9 cellular contexts compared by ENCODE assay signal in the genomic region with DNA sequence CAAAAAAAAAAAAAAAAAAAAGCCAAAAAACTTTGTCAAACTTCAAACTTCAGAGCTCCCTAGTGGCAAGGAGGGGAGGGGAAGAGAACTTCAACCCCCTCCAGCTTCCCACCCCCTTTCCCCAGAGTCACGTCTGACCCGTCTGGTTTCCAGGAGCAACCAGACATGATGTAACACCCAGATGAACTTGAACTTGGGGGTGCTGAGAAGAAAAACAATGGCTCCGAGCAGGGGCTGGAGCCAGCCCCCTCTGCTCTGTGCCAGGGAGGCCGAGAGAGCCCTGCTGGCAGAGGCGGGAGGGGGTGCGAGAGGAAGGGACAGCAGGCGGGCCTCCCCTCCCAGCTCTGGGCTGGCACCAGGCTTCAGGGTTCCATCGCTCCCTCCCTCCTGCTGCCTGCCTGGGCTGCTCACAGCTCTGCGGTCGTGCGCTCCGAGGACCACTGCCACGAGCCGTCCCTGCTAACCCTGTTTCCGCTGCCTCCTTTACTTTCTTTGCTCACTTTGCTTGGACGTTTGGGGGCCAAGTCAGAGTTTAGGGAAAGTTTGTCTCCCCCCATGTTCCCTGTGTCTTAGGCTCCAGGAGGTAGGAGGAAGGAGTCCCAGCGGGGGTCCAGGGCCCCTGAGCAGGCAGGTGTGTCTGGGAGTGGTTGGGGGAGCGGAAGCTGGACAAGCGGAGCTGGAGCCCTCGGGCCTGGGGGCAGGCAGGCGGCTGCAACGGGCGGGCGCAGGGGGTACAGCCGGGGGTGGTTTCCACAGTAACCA. TPM values are rescaled to one million over a fixed set of nuclear protein-coding genes. Genes with fewer than 3 reads are reported as not detected.
DNase-seq lines count a peak whose midpoint lies in the region; ATAC-seq and TF ChIP-seq lines count a peak whose summit lies in the region.
"Had no signal": no experiment of that assay in that cellular context is flagged by ENCODE, and none has a peak within 500 bp of the region (broad histone marks: within the 10 kb centered on the region; RNA-seq: fewer than 3 reads in every experiment).

No MANE protein-coding gene starts in this region.

- peak overlapping the region; percentile 97 for H3K27ac ChIP-seq in left ventricle myocardium inferior (replicated peaks)
- H3K27ac ChIP-seq: epithelial cell of prostate had no signal

- no peaks in the 10 kb centered on the region for H3K9me3 ChIP-seq in left ventricle myocardium inferior (replicated peaks)

- intact Hi-C loops in left ventricle myocardium inferior (cut with micrococcal nuclease), result loop anchor here (5.0 kb wide), 1 partner anchor 109 kb away; no protein-coding TSS in a partner anchor

- peak; percentile 79 for DNase-seq in Daoy (ENCODE audit: low read depth)
- DNase-seq in amniotic epithelial cell (ENCODE audit: low read depth), result peak; percentile 69
- DNase-seq in left ventricle myocardium inferior, result peak; percentile 62
- peak; percentile 96 for DNase-seq in retinal pigment epithelial cell (ENCODE audit: low read depth)
- DNase-seq in RPMI8226, result no peak
- no peak for DNase-seq in NCI-H1436 (lab: John Stamatoyannopoulos, UW)
- DNase-seq in HUDEP-2 (lab: John Stamatoyannopoulos, UW; ENCODE audit: unreplicated experiment in 76 of 76), result no peak

- TF ChIP-seq CTCF in left ventricle myocardium inferior (IDR thresholded peaks at IDR 0.05; ENCODE audit: borderline replicate concordance) (no peak), retinal pigment epithelial cell (conservative IDR thresholded peaks at IDR 0.05; ENCODE audit: low read depth, low read length) (peak; percentile 19)

- no peak overlapping the region for H3K4me3 ChIP-seq in left ventricle myocardium inferior
- H3K4me3 ChIP-seq in retinal pigment epithelial cell (ENCODE audit: low read length), result no peak overlapping the region

- H3K27me3 ChIP-seq in left ventricle myocardium inferior (ENCODE audit: low read depth), result no peaks in the 10 kb centered on the region

- no peak for ATAC-seq in GM21717 (IDR thresholded peaks at IDR 0.05; ENCODE audit: unreplicated experiment)

- peaks cover 77% of the 10 kb centered on the region for H3K4me1 ChIP-seq in left ventricle myocardium inferior

- H3K36me3 ChIP-seq in left ventricle myocardium inferior, result peaks cover 35% of the 10 kb centered on the region

RNA-seq across cellular contexts. Expression of a gene that starts 11.1 kb away (rescaled TPM):
- total RNA-seq in Daoy (2014; rRNA removed; shearing (Covaris generic)), result 0.24 and 0.34 TPM in 2 replicates
- 6.3 TPM for total RNA-seq in left ventricle myocardium inferior

RNA-seq across cellular contexts. Expression of a gene that starts 25.0 kb away (rescaled TPM):
- 61.6 and 67.5 TPM in 2 replicates for total RNA-seq in Daoy (2014; rRNA removed; shearing (Covaris generic))
- 19.6 TPM for total RNA-seq in left ventricle myocardium inferior

RNA-seq across cellular contexts. Expression of a gene that starts 26.5 kb away (rescaled TPM):
- total RNA-seq in Daoy (2014; rRNA removed; shearing (Covaris generic)), result 50.6 and 51.2 TPM in 2 replicates
- 35.4 TPM for total RNA-seq in left ventricle myocardium inferior

RNA-seq across cellular contexts. Expression of a gene that starts 58.6 kb away (rescaled TPM):
- total RNA-seq in Daoy (2014; rRNA removed; shearing (Covaris generic)), result 88.8 and 89.8 TPM in 2 replicates
- 39.2 TPM for total RNA-seq in left ventricle myocardium inferior

RNA-seq across cellular contexts. Expression of a gene that starts 58.6 kb away (rescaled TPM):
- total RNA-seq in Daoy (2014; rRNA removed; shearing (Covaris generic)), result 23.7 and 27.3 TPM in 2 replicates
- total RNA-seq in left ventricle myocardium inferior, result 17.3 TPM

Comparison
In these comparisons a context has a peak if more than half of its experiments do, and no peak if none do; other contexts are left out.
1. DNase-seq: peak in Daoy (single experiment), amniotic epithelial cell (single experiment), left ventricle myocardium inferior (single experiment) and retinal pigment epithelial cell (single experiment); none in RPMI8226 (single experiment), NCI-H1436 (single experiment) and HUDEP-2 (0 of 76).